34 cellular contexts compared by ENCODE assay signal in genomic region chr6:25956231-25956630, GRCh38. TPM values are rescaled to one million over a fixed set of nuclear protein-coding genes. Genes with fewer than 3 reads are reported as not detected.
"Had no signal": no experiment of that assay in that cellular context is flagged by ENCODE, and none has a peak within 500 bp of the region (broad histone marks: within the 10 kb centered on the region; RNA-seq: fewer than 3 reads in every experiment).

No MANE protein-coding gene starts in this region.

- H3K9me3 Mint-ChIP-seq: naive B cell had no signal

- H3K27me3 Mint-ChIP-seq: naive B cell; stimulated activated naive CD8-positive, alpha-beta T cell treated with anti-CD3 and anti-CD28 coated beads, Interleukin-15, Interleukin-2, amounts not matched to agents 100 ng/mL and 50 ng/mL, for 24 hours; type B pancreatic cell had no signal

- H3K27ac ChIP-seq: heart left ventricle, hepatocyte, left ventricle myocardium inferior, pancreas, psoas muscle, right atrium auricular region, right lobe of liver, suprapubic skin, thoracic aorta, tibial nerve, uterus had no signal

- H3K4me1 ChIP-seq: left ventricle myocardium inferior, pancreas, right atrium auricular region, right lobe of liver, uterus had no signal

- H3K4me3 Mint-ChIP-seq: mesothelial cell of epicardium; natural killer cell; neural crest cell; stimulated activated naive CD8-positive, alpha-beta T cell treated with anti-CD3 and anti-CD28 coated beads, Interleukin-15, Interleukin-2, amounts not matched to agents 100 ng/mL and 50 ng/mL, for 24 hours; type B pancreatic cell had no signal

- H3K4me1 Mint-ChIP-seq: neural crest cell had no signal

- H3K9me3 ChIP-seq: pancreas, psoas muscle, right atrium auricular region, right lobe of liver, suprapubic skin, thoracic aorta had no signal

- H3K27ac Mint-ChIP-seq: mesothelial cell of epicardium; naive B cell; natural killer cell; stimulated activated naive CD8-positive, alpha-beta T cell treated with anti-CD3 and anti-CD28 coated beads, Interleukin-15, Interleukin-2, amounts not matched to agents 100 ng/mL and 50 ng/mL, for 24 hours; type B pancreatic cell had no signal

- DNase-seq: heart left ventricle; kidney glomerular epithelial cell; left colon; left ventricle myocardium inferior; mesendoderm; naive B cell; natural killer cell; nucleus accumbens; pancreas; psoas muscle; right lobe of liver; stimulated activated CD4-positive, alpha-beta T cell treated with anti-CD3 and anti-CD28 coated beads, Interleukin-2, amount 100 ng/mL, for 24 hours; stimulated activated CD4-positive, alpha-beta T cell treated with anti-CD3 and anti-CD28 coated beads, Interleukin-4, amount 100 ng/mL, for 1 hour; stimulated activated naive CD4-positive, alpha-beta T cell; uterus had no signal

- H3K36me3 Mint-ChIP-seq: naive B cell, natural killer cell, type B pancreatic cell had no signal

- H3K4me3 ChIP-seq: heart left ventricle, hepatocyte, left ventricle myocardium inferior, lung, pancreas, psoas muscle, right atrium auricular region, right lobe of liver, smooth muscle cell, suprapubic skin, thoracic aorta, tibial nerve, uterus had no signal

- H3K27me3 ChIP-seq: heart left ventricle, hepatocyte, pancreas, right atrium auricular region, right lobe of liver, suprapubic skin, tibial nerve, uterus had no signal

- H3K36me3 ChIP-seq: heart left ventricle, left ventricle myocardium inferior, pancreas, right atrium auricular region, right lobe of liver, suprapubic skin, thoracic aorta, tibial nerve, uterus had no signal

- ATAC-seq: heart left ventricle, left colon, natural killer cell, pancreas, psoas muscle, right lobe of liver had no signal

RNA-seq across cellular contexts. Expression of gene SLC17A2, which starts 25.7 kb away (rescaled TPM):
- total RNA-seq: heart left ventricle, left colon, left ventricle myocardium inferior, lower leg skin, lung, mesothelial cell of epicardium, mononuclear cell, natural killer cell, neural crest cell, osteoblast, posterior vena cava, psoas muscle, right atrium auricular region, skeletal muscle tissue, smooth muscle cell, subcutaneous adipose tissue, suprapubic skin, thoracic aorta, tibial nerve, ureter, uterus had no signal
- polyA plus RNA-seq: heart left ventricle, keratinocyte, lung, psoas muscle, smooth muscle cell had no signal
